ENCODE assay signal across 10 cellular contexts in the genomic region with DNA sequence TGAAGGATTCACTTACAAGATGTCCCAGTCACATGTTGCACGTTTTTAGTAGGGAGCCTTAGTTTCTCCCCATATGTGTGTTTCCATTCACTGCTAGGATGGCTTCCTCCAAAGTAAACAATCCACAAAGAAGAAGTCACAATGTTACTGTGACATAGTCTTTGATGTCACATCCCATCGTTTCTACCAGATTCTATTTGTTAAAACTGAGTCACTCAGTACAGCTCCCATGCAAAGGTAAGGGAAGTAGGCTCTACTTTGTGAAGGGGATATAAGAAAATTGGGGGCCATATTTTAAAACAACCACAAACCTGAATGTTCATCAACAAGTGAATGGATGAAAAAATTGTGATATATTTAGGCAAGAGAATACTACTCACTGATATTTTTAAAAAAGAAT. TPM values are rescaled to one million over a fixed set of nuclear protein-coding genes. Genes with fewer than 3 reads are reported as not detected.
"Had no signal": no experiment of that assay in that cellular context is flagged by ENCODE, and none has a peak within 500 bp of the region (broad histone marks: within the 10 kb centered on the region; RNA-seq: fewer than 3 reads in every experiment).

A gene with protein sequence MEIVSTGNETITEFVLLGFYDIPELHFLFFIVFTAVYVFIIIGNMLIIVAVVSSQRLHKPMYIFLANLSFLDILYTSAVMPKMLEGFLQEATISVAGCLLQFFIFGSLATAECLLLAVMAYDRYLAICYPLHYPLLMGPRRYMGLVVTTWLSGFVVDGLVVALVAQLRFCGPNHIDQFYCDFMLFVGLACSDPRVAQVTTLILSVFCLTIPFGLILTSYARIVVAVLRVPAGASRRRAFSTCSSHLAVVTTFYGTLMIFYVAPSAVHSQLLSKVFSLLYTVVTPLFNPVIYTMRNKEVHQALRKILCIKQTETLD (minus strand): TSS at position 101 of the 400 bp plus-strand sequence. CDS start 29,430 bp downstream, outside the sequence.
Gene OR2H1, plus strand, starts transcription at position 185 of the 400 bp plus-strand sequence. CDS start 4,615 bp downstream, outside the sequence.

- DNase-seq: GM23248, GOT3, H7, H9, HCEC 1CT, HFFc6 had no signal

- ATAC-seq: GM23338, HCT116 had no signal

RNA-seq across cellular contexts. Expression of the first gene that starts in this region (rescaled TPM):
- total RNA-seq: GM23248, GM23338, H1, H4, H7, H9, HFFc6 had no signal
- polyA plus RNA-seq: GM23248, GM23338, H1 had no signal

RNA-seq across cellular contexts. Expression of gene OR2H1, which starts in this region (rescaled TPM):
- total RNA-seq: GM23248, GM23338, H1, H4, H7, H9, HFFc6 had no signal
- polyA plus RNA-seq: GM23248, GM23338, H1 had no signal
